ENCODE assay signal across 8 cellular contexts in the genomic region with DNA sequence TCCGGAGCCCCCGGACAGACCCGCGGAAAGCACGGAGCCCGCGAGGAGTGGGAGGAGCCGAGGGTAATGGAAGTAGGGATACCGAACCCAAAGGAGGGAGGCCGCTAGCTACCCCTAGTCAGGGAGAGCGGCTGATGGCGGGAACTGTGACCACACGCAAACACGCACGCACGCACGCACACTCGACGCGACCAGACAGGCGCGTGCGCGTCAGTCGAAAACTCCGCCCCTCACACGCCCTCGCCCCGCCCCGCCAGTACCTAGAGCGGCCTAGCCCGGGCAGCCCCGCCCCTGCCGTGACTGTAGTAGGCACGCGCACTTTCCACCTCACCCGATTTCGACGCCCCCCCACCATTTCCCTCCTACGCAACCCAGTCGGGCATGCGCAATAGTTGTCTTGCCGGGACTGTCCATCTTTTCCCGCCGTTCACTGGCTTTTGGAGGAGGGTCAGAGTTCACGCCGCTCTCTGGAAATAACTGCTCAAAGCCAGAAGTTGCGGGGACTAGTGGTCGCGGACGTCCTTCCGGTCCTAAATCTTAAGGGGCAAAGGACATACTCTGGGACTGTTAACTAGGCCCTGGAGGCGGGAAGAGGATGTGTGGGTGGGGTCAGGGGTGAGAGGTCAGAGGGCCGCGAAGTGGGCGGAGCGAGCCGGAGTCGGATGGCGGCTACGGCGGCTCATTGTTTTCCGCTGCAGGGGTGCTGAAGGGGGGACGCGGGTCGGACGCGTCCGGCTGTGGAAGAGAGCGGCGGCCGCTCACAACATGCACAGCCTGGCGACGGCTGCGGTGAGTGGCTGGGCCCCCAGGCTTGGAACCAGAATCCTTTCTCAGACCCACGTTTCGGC. TPM values are rescaled to one million over a fixed set of nuclear protein-coding genes. Genes with fewer than 3 reads are reported as not detected.
DNase-seq lines count a peak whose midpoint lies in the region; ATAC-seq and TF ChIP-seq lines count a peak whose summit lies in the region.

A gene with protein sequence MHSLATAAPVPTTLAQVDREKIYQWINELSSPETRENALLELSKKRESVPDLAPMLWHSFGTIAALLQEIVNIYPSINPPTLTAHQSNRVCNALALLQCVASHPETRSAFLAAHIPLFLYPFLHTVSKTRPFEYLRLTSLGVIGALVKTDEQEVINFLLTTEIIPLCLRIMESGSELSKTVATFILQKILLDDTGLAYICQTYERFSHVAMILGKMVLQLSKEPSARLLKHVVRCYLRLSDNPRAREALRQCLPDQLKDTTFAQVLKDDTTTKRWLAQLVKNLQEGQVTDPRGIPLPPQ (plus strand): TSS at position 650 of the 848 bp plus-strand sequence. CDS start 116 bp downstream, at position 766.
A gene with protein sequence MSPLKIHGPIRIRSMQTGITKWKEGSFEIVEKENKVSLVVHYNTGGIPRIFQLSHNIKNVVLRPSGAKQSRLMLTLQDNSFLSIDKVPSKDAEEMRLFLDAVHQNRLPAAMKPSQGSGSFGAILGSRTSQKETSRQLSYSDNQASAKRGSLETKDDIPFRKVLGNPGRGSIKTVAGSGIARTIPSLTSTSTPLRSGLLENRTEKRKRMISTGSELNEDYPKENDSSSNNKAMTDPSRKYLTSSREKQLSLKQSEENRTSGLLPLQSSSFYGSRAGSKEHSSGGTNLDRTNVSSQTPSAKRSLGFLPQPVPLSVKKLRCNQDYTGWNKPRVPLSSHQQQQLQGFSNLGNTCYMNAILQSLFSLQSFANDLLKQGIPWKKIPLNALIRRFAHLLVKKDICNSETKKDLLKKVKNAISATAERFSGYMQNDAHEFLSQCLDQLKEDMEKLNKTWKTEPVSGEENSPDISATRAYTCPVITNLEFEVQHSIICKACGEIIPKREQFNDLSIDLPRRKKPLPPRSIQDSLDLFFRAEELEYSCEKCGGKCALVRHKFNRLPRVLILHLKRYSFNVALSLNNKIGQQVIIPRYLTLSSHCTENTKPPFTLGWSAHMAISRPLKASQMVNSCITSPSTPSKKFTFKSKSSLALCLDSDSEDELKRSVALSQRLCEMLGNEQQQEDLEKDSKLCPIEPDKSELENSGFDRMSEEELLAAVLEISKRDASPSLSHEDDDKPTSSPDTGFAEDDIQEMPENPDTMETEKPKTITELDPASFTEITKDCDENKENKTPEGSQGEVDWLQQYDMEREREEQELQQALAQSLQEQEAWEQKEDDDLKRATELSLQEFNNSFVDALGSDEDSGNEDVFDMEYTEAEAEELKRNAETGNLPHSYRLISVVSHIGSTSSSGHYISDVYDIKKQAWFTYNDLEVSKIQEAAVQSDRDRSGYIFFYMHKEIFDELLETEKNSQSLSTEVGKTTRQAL (minus strand): TSS at position 162 of the 848 bp plus-strand sequence. CDS start 9,698 bp downstream, outside the sequence.

- H4K20me1 ChIP-seq in DOHH2 (ENCODE audit: control insufficient read depth, insufficient read depth, low read depth, low read length) (peaks cover 10% of the 10 kb centered on the region; the same call in 1 of the 2 replicates), GM23338 (replicated peaks; ENCODE audit: insufficient read depth) (peaks cover 36% of the 10 kb centered on the region)

- peak within 1 kb of the TSS; percentile 81 for H2AFZ ChIP-seq in GM23338

- CTCF ChIA-PET in naive thymus-derived CD4-positive, alpha-beta T cell (lab: Charles Lee): no interaction called here

- no peaks in the 10 kb centered on the region for H3K9me3 ChIP-seq in DOHH2 (ENCODE audit: control insufficient read depth, insufficient read depth, low read length)
- H3K9me3 ChIP-seq in naive thymus-derived CD4-positive, alpha-beta T cell (ENCODE audit: control insufficient read depth in 2 of 3, low read length in 3 of 3): no peaks in the 10 kb centered on the region

- peak within 1 kb of the TSS; percentile 100 for H3K27ac Mint-ChIP-seq in GM23338
- H3K27ac Mint-ChIP-seq in naive thymus-derived CD4-positive, alpha-beta T cell: peak within 1 kb of the TSS; percentile 97 to 100 (median 99)
- H3K27ac Mint-ChIP-seq in stimulated activated naive B cell treated with anti-CD40 and anti-IgM and Interleukin-4, amounts not matched to agents 10 μg/mL and 1 μg/mL and 100 μg/mL, for 72 hours: peak within 1 kb of the TSS; percentile 100

- TF ChIP-seq CTCF in DOHH2 (IDR thresholded peaks at IDR 0.05; ENCODE audit: low read depth, low read length, poor library complexity, severe bottlenecking) (no peak), GM23338 (conservative IDR thresholded peaks at IDR 0.05; ENCODE audit: low read depth in 2 of 2) (no peak)

- peak; percentile 98 for DNase-seq in GM23338 (ENCODE audit: low spot score)
- peak; percentile 98 for DNase-seq in LHCN-M2 (ENCODE audit: low read depth)
- peak; percentile 97 for DNase-seq in RPMI8226
- DNase-seq in activated T-helper 1 cell treated with anti-CD3 and anti-CD28 coated beads, Interleukin-2, amount 50 U/mL, for 16 hours (ENCODE audit: low read depth in 1 of 2, low spot score in 1 of 2): peak; percentile 100
- DNase-seq in fibroblast of gingiva (ENCODE audit: low read depth): peak; percentile 98
- DNase-seq in naive thymus-derived CD4-positive, alpha-beta T cell: peak; percentile 99 to 100 (median 100)
- peak; percentile 100 for DNase-seq in stimulated activated naive B cell treated with anti-CD40 and anti-IgM and Interleukin-4, amounts not matched to agents 10 μg/mL and 1 μg/mL and 100 μg/mL, for 72 hours

- H3K36me3 Mint-ChIP-seq in GM23338 (ENCODE audit: low read depth): peaks cover 40% of the 10 kb centered on the region
- peaks cover 0 to 31% (median 6%) of the 10 kb centered on the region in 5 donors for H3K36me3 Mint-ChIP-seq in naive thymus-derived CD4-positive, alpha-beta T cell
- peaks cover 23 to 41% of the 10 kb centered on the region in 2 donors for H3K36me3 Mint-ChIP-seq in stimulated activated naive B cell treated with anti-CD40 and anti-IgM and Interleukin-4, amounts not matched to agents 10 μg/mL and 1 μg/mL and 100 μg/mL, for 72 hours

- peak within 1 kb of the TSS; percentile 83 for H3K4me3 ChIP-seq in DOHH2 (ENCODE audit: low read length)
- peak within 1 kb of the TSS; percentile 76 for H3K4me3 ChIP-seq in GM23338
- H3K4me3 ChIP-seq in naive thymus-derived CD4-positive, alpha-beta T cell (ENCODE audit: low read length): peak within 1 kb of the TSS; percentile 78

- H3K4me3 Mint-ChIP-seq in GM23338: peak within 1 kb of the TSS; percentile 95
- H3K4me3 Mint-ChIP-seq in naive thymus-derived CD4-positive, alpha-beta T cell: peak within 1 kb of the TSS; percentile 90 to 100 (median 98)
- H3K4me3 Mint-ChIP-seq in stimulated activated naive B cell treated with anti-CD40 and anti-IgM and Interleukin-4, amounts not matched to agents 10 μg/mL and 1 μg/mL and 100 μg/mL, for 72 hours: peak within 1 kb of the TSS; percentile 88 to 96

- no peaks in the 10 kb centered on the region; the same call in 2 of the 3 replicates for H3K9me3 Mint-ChIP-seq in GM23338
- H3K9me3 Mint-ChIP-seq in naive thymus-derived CD4-positive, alpha-beta T cell: no peaks in the 10 kb centered on the region
- H3K9me3 Mint-ChIP-seq in stimulated activated naive B cell treated with anti-CD40 and anti-IgM and Interleukin-4, amounts not matched to agents 10 μg/mL and 1 μg/mL and 100 μg/mL, for 72 hours: no peaks in the 10 kb centered on the region

- H3K36me3 ChIP-seq in DOHH2 (ENCODE audit: control insufficient read depth, low read length) (peaks cover 88% of the 10 kb centered on the region), GM23338 (ENCODE audit: insufficient read depth) (peaks cover 12% of the 10 kb centered on the region; the same call in 1 of the 2 replicates)
- peaks cover 0 to 6% (median 5%) of the 10 kb centered on the region in 3 experiments for H3K36me3 ChIP-seq in naive thymus-derived CD4-positive, alpha-beta T cell (ENCODE audit: control insufficient read depth in 2 of 3, insufficient read depth in 3 of 3, low read length in 3 of 3)

- H3K9me2 ChIP-seq in DOHH2 (replicated peaks; ENCODE audit: control insufficient read depth, low read length) (no peaks in the 10 kb centered on the region), GM23338 (ENCODE audit: insufficient read depth) (no peaks in the 10 kb centered on the region)

- POLR2A ChIA-PET in naive thymus-derived CD4-positive, alpha-beta T cell (lab: Charles Lee): interaction anchor here (0.6 to 1.1 kb wide), 6 partner anchors 9 to 527 kb away, joined by 3 to 4 read pairs (median 3); no protein-coding TSS in a partner anchor

- intact Hi-C loops in naive thymus-derived CD4-positive, alpha-beta T cell (cut with micrococcal nuclease): loop anchor here (1.0 to 10.0 kb wide), 21 partner anchors 14 to 974 kb away; a partner anchor contains a TSS

- H3K27ac ChIP-seq in DOHH2 (ENCODE audit: low read depth, low read length): peak within 1 kb of the TSS; percentile 83
- H3K27ac ChIP-seq in GM23338 (ENCODE audit: low read depth): peak within 1 kb of the TSS; percentile 100
- H3K27ac ChIP-seq in naive thymus-derived CD4-positive, alpha-beta T cell (ENCODE audit: low read depth, low read length): peak within 1 kb of the TSS; percentile 96

- H3K4me1 ChIP-seq in DOHH2 (ENCODE audit: control insufficient read depth, low read length): peaks cover 35% of the 10 kb centered on the region
- H3K4me1 ChIP-seq in GM23338 (ENCODE audit: insufficient read depth): peaks cover 21% of the 10 kb centered on the region
- H3K4me1 ChIP-seq in naive thymus-derived CD4-positive, alpha-beta T cell (ENCODE audit: control insufficient read depth in 2 of 2, insufficient read depth in 2 of 2, low read length in 2 of 2): peaks cover 22 to 31% of the 10 kb centered on the region in 2 donors

- peaks cover 28% of the 10 kb centered on the region for H3K4me1 Mint-ChIP-seq in GM23338
- H3K4me1 Mint-ChIP-seq in naive thymus-derived CD4-positive, alpha-beta T cell: peaks cover 45 to 73% (median 64%) of the 10 kb centered on the region in 7 donors
- H3K4me1 Mint-ChIP-seq in stimulated activated naive B cell treated with anti-CD40 and anti-IgM and Interleukin-4, amounts not matched to agents 10 μg/mL and 1 μg/mL and 100 μg/mL, for 72 hours: peaks cover 29 to 54% of the 10 kb centered on the region in 2 donors

- H3F3A ChIP-seq in DOHH2 (ENCODE audit: control insufficient read depth, insufficient read depth): no peaks in the 10 kb centered on the region
- no peaks in the 10 kb centered on the region; the same call in 1 of the 2 replicates for H3F3A ChIP-seq in GM23338 (replicated peaks; ENCODE audit: low read depth)

- peak; percentile 82 for ATAC-seq in GM23338
- ATAC-seq in naive thymus-derived CD4-positive, alpha-beta T cell: peak; percentile 95
- peak; percentile 84 to 89 for ATAC-seq in stimulated activated naive B cell treated with anti-CD40 and anti-IgM and Interleukin-4, amounts not matched to agents 10 μg/mL and 1 μg/mL and 100 μg/mL, for 72 hours (replicated peaks)

- H3K79me2 ChIP-seq in DOHH2 (ENCODE audit: control insufficient read depth, low read length) (peaks cover 97% of the 10 kb centered on the region), GM23338 (replicated peaks; ENCODE audit: insufficient read depth) (peaks cover 88% of the 10 kb centered on the region)

- peaks cover 10% of the 10 kb centered on the region for H3K27me3 Mint-ChIP-seq in GM23338 (ENCODE audit: insufficient read depth, low read depth, poor library complexity)
- no peaks in the 10 kb centered on the region for H3K27me3 Mint-ChIP-seq in naive thymus-derived CD4-positive, alpha-beta T cell
- H3K27me3 Mint-ChIP-seq in stimulated activated naive B cell treated with anti-CD40 and anti-IgM and Interleukin-4, amounts not matched to agents 10 μg/mL and 1 μg/mL and 100 μg/mL, for 72 hours: no peaks in the 10 kb centered on the region

- H3K27me3 ChIP-seq in DOHH2 (ENCODE audit: control insufficient read depth, low read length) (no peaks in the 10 kb centered on the region), GM23338 (ENCODE audit: insufficient read depth) (no peaks in the 10 kb centered on the region)
- H3K27me3 ChIP-seq in naive thymus-derived CD4-positive, alpha-beta T cell (ENCODE audit: control insufficient read depth in 2 of 2, insufficient read depth in 2 of 2, low read length in 2 of 2): no peaks in the 10 kb centered on the region

- peak within 1 kb of the TSS; percentile 87 for H3K4me2 ChIP-seq in DOHH2 (ENCODE audit: low read length)
- H3K4me2 ChIP-seq in GM23338: peak within 1 kb of the TSS; percentile 96

RNA-seq across cellular contexts. Expression of the first gene that starts in this region (rescaled TPM):
- 93.9 and 132 TPM in 2 replicates for total RNA-seq in GM23338 (2014; rRNA removed; shearing (Covaris generic))
- 51.8 and 55.3 TPM in 2 replicates for polyA plus RNA-seq in GM23338 (2016; fragmentation: Nextera tagmentation; extraction: Ambion mirVana)
- 64.6 and 82.1 TPM in 2 replicates for total RNA-seq in LHCN-M2 (2014; rRNA removed)
- 27.0 TPM for polyA plus RNA-seq in LHCN-M2 (2012)
- total RNA-seq in naive thymus-derived CD4-positive, alpha-beta T cell: 10 to 100 TPM; 44.7 to 99.6 (median 53.8) TPM
- polyA plus RNA-seq in naive thymus-derived CD4-positive, alpha-beta T cell: 10 to 100 TPM; 13.7 to 22.9 TPM

RNA-seq across cellular contexts. Expression of the second gene that starts in this region (rescaled TPM):
- total RNA-seq in GM23338 (2014; rRNA removed; shearing (Covaris generic)): 18.7 and 21.0 TPM in 2 replicates
- polyA plus RNA-seq in GM23338 (2016; fragmentation: Nextera tagmentation; extraction: Ambion mirVana): 7.4 and 8.2 TPM in 2 replicates
- total RNA-seq in LHCN-M2 (2014; rRNA removed): 11.1 and 11.9 TPM in 2 replicates
- 1.9 TPM for polyA plus RNA-seq in LHCN-M2 (2012)
- total RNA-seq in naive thymus-derived CD4-positive, alpha-beta T cell: 10 to 100 TPM; 16.6 to 36.3 (median 28.1) TPM
- polyA plus RNA-seq in naive thymus-derived CD4-positive, alpha-beta T cell: 10 to 100 TPM; 10.1 to 15.1 TPM

Comparison
In these comparisons a context has a peak if more than half of its experiments do, and no peak if none do; other contexts are left out.
1. Peak in every context shown above with its lines: DNase-seq, ATAC-seq, H3K4me3 ChIP-seq and H3K27ac ChIP-seq.